Comparison of ENCODE assay signal across 10 cellular contexts in the genomic region with DNA sequence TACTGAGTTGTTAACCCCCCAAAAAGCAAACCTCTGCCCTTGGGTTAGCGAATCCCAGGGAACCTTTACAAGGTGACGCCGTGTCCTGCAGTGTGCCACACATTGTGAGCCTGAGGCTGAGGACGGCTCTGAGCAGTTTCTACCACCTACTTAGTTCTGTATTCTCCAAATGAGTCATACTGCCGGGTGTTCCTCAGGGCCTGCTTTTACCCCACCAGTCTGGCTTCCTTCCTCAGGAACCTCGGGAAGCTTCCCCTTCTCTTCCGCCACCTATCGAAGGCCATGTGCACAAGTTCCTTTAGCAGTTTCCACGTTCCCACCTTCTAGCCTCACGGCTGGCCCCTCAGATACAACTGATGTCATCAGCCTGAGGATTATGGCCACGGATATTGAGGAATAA.
DNase-seq lines count a peak whose midpoint lies in the region; ATAC-seq, FAIRE-seq and TF ChIP-seq lines count a peak whose summit lies in the region.
"Had no signal": no experiment of that assay in that cellular context is flagged by ENCODE, and none has a peak within 500 bp of the region (broad histone marks: within the 10 kb centered on the region; RNA-seq: fewer than 3 reads in every experiment).

No MANE protein-coding gene starts in this region.

- H3K4me1 ChIP-seq in astrocyte (ENCODE audit: insufficient read depth, low read length) = peaks cover 7% of the 10 kb centered on the region
- H3K4me1 ChIP-seq in MM.1S (ENCODE audit: low read length) = no peaks in the 10 kb centered on the region

- H3K27ac ChIP-seq in astrocyte (ENCODE audit: low read depth, low read length) = no peak overlapping the region
- no peak overlapping the region for H3K27ac ChIP-seq in MM.1S (ENCODE audit: low read length)
- H3K27ac ChIP-seq: 22Rv1 had no signal

- H3K9me3 ChIP-seq in astrocyte (ENCODE audit: insufficient read depth, low read depth, low read length) = no peaks in the 10 kb centered on the region
- H3K9me3 ChIP-seq in MM.1S (replicated peaks; ENCODE audit: insufficient read depth, low read length) = no peaks in the 10 kb centered on the region

- no peak overlapping the region for H3K27ac Mint-ChIP-seq in astrocyte (ENCODE audit: unreplicated experiment)

- ATAC-seq in HG02852 (IDR thresholded peaks at IDR 0.05; ENCODE audit: unreplicated experiment) = peak; percentile 81

- H3K79me2 ChIP-seq in astrocyte (ENCODE audit: insufficient read depth, low read length) = no peaks in the 10 kb centered on the region
- H3K79me2 ChIP-seq in MM.1S (ENCODE audit: low read length) = no peaks in the 10 kb centered on the region

- H2AFZ ChIP-seq in astrocyte (ENCODE audit: low read depth, low read length) = no peak overlapping the region
- no peak overlapping the region for H2AFZ ChIP-seq in MM.1S (ENCODE audit: low read length)

- H3K9me3 Mint-ChIP-seq in astrocyte (ENCODE audit: unreplicated experiment) = peaks cover 5% of the 10 kb centered on the region

- H3F3A ChIP-seq in MM.1S (ENCODE audit: insufficient read depth, low read length) = no peaks in the 10 kb centered on the region

- peak; percentile 3 for DNase-seq in SIG-M5 treated with dmso at 0.1 percent for 504 hours (lab: John Stamatoyannopoulos, UW; ENCODE audit: unreplicated experiment)
- no peak for DNase-seq in SIG-M5 (lab: John Stamatoyannopoulos, UW)
- DNase-seq in astrocyte (ENCODE audit: low read depth) = peak; percentile 14
- peak; percentile 52 for DNase-seq in pons (ENCODE audit: low spot score)
- DNase-seq in NCI-H1105 (lab: John Stamatoyannopoulos, UW) = no peak
- no peak for DNase-seq in MM.1S
- no peak for DNase-seq in ureter (ENCODE audit: low spot score)

- H3K9ac ChIP-seq in astrocyte (ENCODE audit: low read length) (no peak overlapping the region), MM.1S (ENCODE audit: low read length) (no peak overlapping the region)

- no peak for FAIRE-seq in astrocyte (lab: Jason Lieb, UNC)

- H4K20me1 ChIP-seq in astrocyte (ENCODE audit: insufficient read depth, low read length) (no peaks in the 10 kb centered on the region), MM.1S (ENCODE audit: insufficient read depth, low read length) (no peaks in the 10 kb centered on the region)

- H3K27me3 Mint-ChIP-seq in astrocyte (ENCODE audit: low read depth, unreplicated experiment) = no peaks in the 10 kb centered on the region

- no peak overlapping the region for H3K4me2 ChIP-seq in astrocyte (ENCODE audit: low read length)
- no peak overlapping the region for H3K4me2 ChIP-seq in MM.1S (ENCODE audit: low read depth, low read length)

- no peak overlapping the region for H3K4me3 Mint-ChIP-seq in astrocyte (ENCODE audit: unreplicated experiment)

- H3K4me3 ChIP-seq in astrocyte (ENCODE audit: insufficient read depth, low read depth, low read length) = no peak overlapping the region
- H3K4me3 ChIP-seq in MM.1S (ENCODE audit: low read length) = no peak overlapping the region
- H3K4me3 ChIP-seq: dorsolateral prefrontal cortex had no signal

- no peaks in the 10 kb centered on the region for H3K9me2 ChIP-seq in MM.1S (replicated peaks; ENCODE audit: insufficient read depth, low read length)

- peaks cover 14% of the 10 kb centered on the region for H3K36me3 Mint-ChIP-seq in astrocyte (ENCODE audit: low read depth, unreplicated experiment)

- H3K36me3 ChIP-seq in astrocyte (ENCODE audit: insufficient read depth, low read length) = no peaks in the 10 kb centered on the region
- H3K36me3 ChIP-seq in MM.1S (replicated peaks; ENCODE audit: insufficient read depth, low read length) = no peaks in the 10 kb centered on the region

- no peaks in the 10 kb centered on the region for H3K27me3 ChIP-seq in astrocyte (ENCODE audit: insufficient read depth, low read length)
- H3K27me3 ChIP-seq in MM.1S (replicated peaks; ENCODE audit: insufficient read depth, low read length) = no peaks in the 10 kb centered on the region
- H3K27me3 ChIP-seq: dorsolateral prefrontal cortex had no signal

- TF ChIP-seq CTCF in astrocyte (IDR thresholded peaks at IDR 0.05; ENCODE audit: insufficient read depth, low read depth, low read length) (no peak), MM.1S (IDR thresholded peaks at IDR 0.05; ENCODE audit: low read length) (no peak)

- peaks cover 7% of the 10 kb centered on the region for H3K4me1 Mint-ChIP-seq in astrocyte (ENCODE audit: low read depth, unreplicated experiment)

Comparison
In these comparisons a context has a peak if more than half of its experiments do, and no peak if none do; other contexts are left out.
1. DNase-seq: peak in SIG-M5 treated with dmso at 0.1 percent for 504 hours (single experiment), astrocyte (single experiment) and pons (single experiment); none in SIG-M5 (single experiment), NCI-H1105 (single experiment), MM.1S (single experiment) and ureter (single experiment).